ENCODE assay signal across 8 cellular contexts in the genomic region with DNA sequence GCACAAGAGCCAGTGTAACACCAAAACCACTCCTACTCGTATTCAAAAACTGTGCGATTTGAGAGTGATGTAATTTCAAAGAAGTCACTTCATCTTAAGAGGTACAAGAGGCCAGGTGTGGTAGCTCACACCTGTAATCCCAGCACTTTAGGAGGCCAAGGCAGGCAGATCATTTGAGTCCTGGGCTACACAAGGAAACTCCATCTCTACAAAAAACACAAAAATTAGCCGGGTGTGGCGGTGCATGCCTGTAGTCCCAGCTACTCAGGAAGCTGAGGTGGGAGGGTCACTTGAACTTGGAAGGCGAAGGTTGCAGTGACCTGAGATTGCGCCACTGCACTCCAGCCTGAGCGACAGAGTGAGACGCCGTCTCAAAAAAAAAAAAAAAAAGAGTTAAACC. TPM values are rescaled to one million over a fixed set of nuclear protein-coding genes. Genes with fewer than 3 reads are reported as not detected.
DNase-seq lines count a peak whose midpoint lies in the region; ATAC-seq, FAIRE-seq and TF ChIP-seq lines count a peak whose summit lies in the region.
"Not testable (repeated sequence)": the region's sequence is repeated elsewhere in the genome, so short reads cannot be mapped to it uniquely, and the experiment has no call there.

No MANE protein-coding gene starts in this region.

- not testable (repeated sequence) for H3K9me1 ChIP-seq in K562 (ENCODE audit: control insufficient read depth, insufficient read depth, low read length)

- not testable (repeated sequence) for H2BK12ac ChIP-seq in H9 (ENCODE audit: insufficient read length, low read depth, low read length)

- H2BK5ac ChIP-seq in H9 (ENCODE audit: insufficient read length, low read length): not testable (repeated sequence)

- H3K4me3 ChIP-seq in K562; left ventricle myocardium inferior; liver (ENCODE audit: low read depth in 1 of 3, low read length in 3 of 3); naive thymus-derived CD4-positive, alpha-beta T cell (ENCODE audit: low read length): not testable (repeated sequence)

- not testable (repeated sequence) for TF ChIP-seq CTCF in CD14-positive monocyte (IDR thresholded peaks at IDR 0.05); H9 (conservative IDR thresholded peaks at IDR 0.05); K562 (IDR thresholded peaks at IDR 0.05 in 2 of 3, conservative IDR thresholded peaks at IDR 0.05 in 1 of 3; ENCODE audit: insufficient read depth in 2 of 3, low read depth in 1 of 3, low read length in 3 of 3); left ventricle myocardium inferior (IDR thresholded peaks at IDR 0.05; ENCODE audit: borderline replicate concordance); liver (IDR thresholded peaks at IDR 0.05; ENCODE audit: low read depth, low read length, missing input control)

- not testable (repeated sequence) for H2BK120ac ChIP-seq in H9 (ENCODE audit: low read depth, low read length, poor library complexity, severe bottlenecking)

- not testable (repeated sequence) for H3K4me2 ChIP-seq in H9 (ENCODE audit: insufficient read depth, insufficient read length, low read length); K562 (ENCODE audit: insufficient read depth, low read length)

- not testable (repeated sequence) for H2BK15ac ChIP-seq in H9 (ENCODE audit: low read depth, low read length)

- not testable (repeated sequence) for H4K5ac ChIP-seq in H9 (ENCODE audit: insufficient read length, low read depth, low read length)

- not testable (repeated sequence) for H3K79me2 ChIP-seq in H9 (ENCODE audit: insufficient read depth, low read length); K562 (ENCODE audit: control insufficient read depth, insufficient read depth, low read length)

- BruUV-seq in K562 (replicated peaks; lab: Mats Ljungman, UMichigan): not testable (repeated sequence)

- H3K36me3 ChIP-seq in K562 (ENCODE audit: control insufficient read depth, insufficient read depth, low read length); left ventricle myocardium inferior; liver (ENCODE audit: control insufficient read depth in 4 of 4, insufficient read depth in 3 of 4, low read depth in 1 of 4, low read length in 3 of 4); naive thymus-derived CD4-positive, alpha-beta T cell (ENCODE audit: control insufficient read depth in 2 of 3, insufficient read depth in 3 of 3, low read length in 3 of 3): not testable (repeated sequence)

- not testable (repeated sequence) for TF ChIP-seq POLR2A in K562 (conservative IDR thresholded peaks at IDR 0.05)

- peaks cover 73% of the 10 kb centered on the region for H3K4me1 Mint-ChIP-seq in CD14-positive monocyte
- peaks cover 22 to 30% of the 10 kb centered on the region in 2 experiments for H3K4me1 Mint-ChIP-seq in H9
- peaks cover 32 to 83% (median 79%) of the 10 kb centered on the region in 7 donors for H3K4me1 Mint-ChIP-seq in naive thymus-derived CD4-positive, alpha-beta T cell
- H3K4me1 Mint-ChIP-seq in stimulated activated memory B cell treated with anti-CD40 and anti-IgM and Interleukin-4, amounts not matched to agents 10 μg/mL and 1 μg/mL and 100 μg/mL, for 72 hours: peaks cover 82% of the 10 kb centered on the region

- not testable (repeated sequence) for H3K23me2 ChIP-seq in H9 (ENCODE audit: insufficient read length, low read depth, low read length, poor library complexity, severe bottlenecking)

- not testable (repeated sequence) for FAIRE-seq in K562 (lab: Jason Lieb, UNC)

- CTCF ChIA-PET in K562 (lab: Yijun Ruan, JAX; ENCODE audit: low intra/inter-chr PET ratio); naive thymus-derived CD4-positive, alpha-beta T cell (lab: Charles Lee): not testable (repeated sequence)

- H4K8ac ChIP-seq in H9 (replicated peaks; ENCODE audit: insufficient read length, low read depth, low read length): not testable (repeated sequence)

- intact Hi-C loops in CD14-positive monocyte (cut with micrococcal nuclease); K562 (cut with micrococcal nuclease); left ventricle myocardium inferior (cut with micrococcal nuclease); naive thymus-derived CD4-positive, alpha-beta T cell (cut with micrococcal nuclease): not testable (repeated sequence)

- H3K9ac ChIP-seq in H9 (ENCODE audit: extremely low read depth, insufficient read length, low read length); K562 (ENCODE audit: insufficient read depth in 1 of 2, low read depth in 2 of 2, low read length in 2 of 2); liver (ENCODE audit: low read depth in 1 of 2, low read length in 2 of 2): not testable (repeated sequence)

- not testable (repeated sequence) for H2AK5ac ChIP-seq in H9 (ENCODE audit: insufficient read length, low read length)

- H3K36me3 Mint-ChIP-seq in CD14-positive monocyte: peaks cover 0 to 12% of the 10 kb centered on the region in 2 donors
- H3K36me3 Mint-ChIP-seq in H9 (ENCODE audit: insufficient read depth in 1 of 3, low read depth in 3 of 3): not testable (repeated sequence)
- H3K36me3 Mint-ChIP-seq in naive thymus-derived CD4-positive, alpha-beta T cell: peaks cover 4 to 16% (median 7%) of the 10 kb centered on the region in 5 donors
- peaks cover 23% of the 10 kb centered on the region for H3K36me3 Mint-ChIP-seq in stimulated activated memory B cell treated with anti-CD40 and anti-IgM and Interleukin-4, amounts not matched to agents 10 μg/mL and 1 μg/mL and 100 μg/mL, for 72 hours

- not testable (repeated sequence) for H3K4me1 ChIP-seq in H9 (ENCODE audit: insufficient read depth, low read length)
- peaks cover 0 to 16% of the 10 kb centered on the region in 2 experiments; a peak in 2 of 5 replicates for H3K4me1 ChIP-seq in K562 (replicated peaks in 1 of 2; ENCODE audit: control insufficient read depth in 2 of 2, insufficient read depth in 2 of 2, low read length in 2 of 2)
- peaks cover 59% of the 10 kb centered on the region for H3K4me1 ChIP-seq in left ventricle myocardium inferior
- peaks cover 14 to 21% (median 18%) of the 10 kb centered on the region in 4 donors for H3K4me1 ChIP-seq in liver (ENCODE audit: control insufficient read depth in 4 of 4, insufficient read depth in 4 of 4, low read length in 3 of 4)
- peaks cover 0 to 16% of the 10 kb centered on the region in 2 donors for H3K4me1 ChIP-seq in naive thymus-derived CD4-positive, alpha-beta T cell (ENCODE audit: control insufficient read depth in 2 of 2, insufficient read depth in 2 of 2, low read length in 2 of 2)

- not testable (repeated sequence) for H3K9me3 Mint-ChIP-seq in CD14-positive monocyte; H9; naive thymus-derived CD4-positive, alpha-beta T cell; stimulated activated memory B cell treated with anti-CD40 and anti-IgM and Interleukin-4, amounts not matched to agents 10 μg/mL and 1 μg/mL and 100 μg/mL, for 72 hours

- not testable (repeated sequence) for TF ChIP-seq EP300 in K562 (IDR thresholded peaks at IDR 0.05; ENCODE audit: low read length)

- not testable (repeated sequence) for H3K79me1 ChIP-seq in H9 (ENCODE audit: insufficient read depth, low read depth, low read length, poor library complexity, severe bottlenecking)

- not testable (repeated sequence) for H3K9me3 ChIP-seq in H9 (ENCODE audit: control insufficient read depth, low read depth, low read length); K562 (replicated peaks; ENCODE audit: control insufficient read depth, insufficient read depth, low read depth, low read length); left ventricle myocardium inferior (replicated peaks); liver (ENCODE audit: control insufficient read depth in 4 of 4, low read length in 3 of 4); naive thymus-derived CD4-positive, alpha-beta T cell (ENCODE audit: control insufficient read depth in 2 of 3, low read length in 3 of 3)

- DNase-seq in CD14-positive monocyte (ENCODE audit: low spot score); H9; K562 (ENCODE audit: extremely low read depth in 1 of 4, low spot score in 3 of 4); left ventricle myocardium inferior; naive thymus-derived CD4-positive, alpha-beta T cell: not testable (repeated sequence)
- DNase-seq in NCI-H510A treated with DMSO at 0.1 percent for 48 hours (lab: John Stamatoyannopoulos, UW): peak; percentile 11

- H3K4me3 Mint-ChIP-seq in CD14-positive monocyte, H9: not testable (repeated sequence)
- peak overlapping the region in 2 of 10 donors; percentile 3 to 37 for H3K4me3 Mint-ChIP-seq in naive thymus-derived CD4-positive, alpha-beta T cell
- H3K4me3 Mint-ChIP-seq in stimulated activated memory B cell treated with anti-CD40 and anti-IgM and Interleukin-4, amounts not matched to agents 10 μg/mL and 1 μg/mL and 100 μg/mL, for 72 hours: peak overlapping the region; percentile 38

- H3K27me3 Mint-ChIP-seq in CD14-positive monocyte (ENCODE audit: low read depth in 3 of 3); H9 (ENCODE audit: low read depth); naive thymus-derived CD4-positive, alpha-beta T cell; stimulated activated memory B cell treated with anti-CD40 and anti-IgM and Interleukin-4, amounts not matched to agents 10 μg/mL and 1 μg/mL and 100 μg/mL, for 72 hours: not testable (repeated sequence)

- not testable (repeated sequence) for H3K23ac ChIP-seq in H9 (ENCODE audit: insufficient read length, low read depth, low read length)

- H3T11ph ChIP-seq in H9 (ENCODE audit: low read length): not testable (repeated sequence)

- H3K56ac ChIP-seq in H9 (ENCODE audit: insufficient read length, low read depth, low read length): not testable (repeated sequence)

- ATAC-seq in K562: peak; percentile 64
- ATAC-seq in naive thymus-derived CD4-positive, alpha-beta T cell; stimulated activated memory B cell treated with anti-CD40 and anti-IgM and Interleukin-4, amounts not matched to agents 10 μg/mL and 1 μg/mL and 100 μg/mL, for 72 hours: not testable (repeated sequence)

- not testable (repeated sequence) for H3K27ac ChIP-seq in H9 (ENCODE audit: insufficient read length, low read depth, low read length); K562 (ENCODE audit: extremely low read depth, low read depth, low read length); liver (ENCODE audit: low read depth in 1 of 2, low read length in 2 of 2); naive thymus-derived CD4-positive, alpha-beta T cell (ENCODE audit: low read depth, low read length)
- H3K27ac ChIP-seq in left ventricle myocardium inferior (replicated peaks): peak overlapping the region; percentile 13

- not testable (repeated sequence) for H3K27me3 ChIP-seq in H9 (ENCODE audit: insufficient read depth, low read length); K562 (ENCODE audit: control insufficient read depth in 2 of 2, insufficient read depth in 2 of 2, low read length in 2 of 2); left ventricle myocardium inferior (ENCODE audit: low read depth); liver (ENCODE audit: control insufficient read depth in 4 of 4, insufficient read depth in 4 of 4, low read length in 3 of 4); naive thymus-derived CD4-positive, alpha-beta T cell (ENCODE audit: control insufficient read depth in 2 of 2, insufficient read depth in 2 of 2, low read length in 2 of 2)

- H3K4ac ChIP-seq in H9 (ENCODE audit: low read depth, low read length): not testable (repeated sequence)

- H4K20me1 ChIP-seq in H9 (ENCODE audit: control insufficient read depth, insufficient read depth, insufficient read length); K562 (replicated peaks; ENCODE audit: control insufficient read depth, insufficient read depth, low read length): not testable (repeated sequence)

- no CpG with 5 or more reads among the region's 9 CpGs for WGBS in H9 (ENCODE audit: extremely low coverage, insufficient read length, low lambda C conversion rate)
- 30% methylated on average over 9 of the region's 9 CpGs for WGBS in K562 (ENCODE audit: insufficient coverage, low coverage, missing lambda C conversion rate)
- WGBS in liver: 66% methylated on average over 9 of the region's 9 CpGs

- not testable (repeated sequence) for H4K91ac ChIP-seq in H9 (ENCODE audit: insufficient read length, low read depth, low read length)

- H3K18ac ChIP-seq in H9 (ENCODE audit: insufficient read length, low read depth, low read length): not testable (repeated sequence)

- POLR2A ChIA-PET in K562 (lab: Yijun Ruan, JAX): interaction anchor here (1.0 to 1.1 kb wide), 3 partner anchors 10 to 35 kb away, joined by 3 to 4 read pairs (median 3); no protein-coding TSS in a partner anchor
- POLR2A ChIA-PET in naive thymus-derived CD4-positive, alpha-beta T cell (lab: Charles Lee): interaction anchor here (0.6 kb wide), 1 partner anchor 8 kb away, joined by 3 read pairs; no protein-coding TSS in a partner anchor

- H2AFZ ChIP-seq in H9 (ENCODE audit: low read length); K562 (ENCODE audit: low read depth, low read length): not testable (repeated sequence)

- not testable (repeated sequence) for H3K14ac ChIP-seq in H9 (ENCODE audit: insufficient read depth, low read length)

- peak overlapping the region; percentile 24 to 79 (median 66) for H3K27ac Mint-ChIP-seq in CD14-positive monocyte
- H3K27ac Mint-ChIP-seq in H9: peak overlapping the region in 2 of 3 experiments; percentile 37 to 76; a peak in 3 of 7 replicates
- peak overlapping the region in 5 of 9 donors; percentile 23 to 65 (median 49) for H3K27ac Mint-ChIP-seq in naive thymus-derived CD4-positive, alpha-beta T cell
- H3K27ac Mint-ChIP-seq in stimulated activated memory B cell treated with anti-CD40 and anti-IgM and Interleukin-4, amounts not matched to agents 10 μg/mL and 1 μg/mL and 100 μg/mL, for 72 hours: peak overlapping the region; percentile 81

- in situ Hi-C loops in K562 (cut with MboI): not testable (repeated sequence)

- TF ChIP-seq RAD21 in K562 (CRISPR knock-in tag; conservative IDR thresholded peaks at IDR 0.05 in 1 of 2, IDR thresholded peaks at IDR 0.05 in 1 of 2); liver (IDR thresholded peaks at IDR 0.05): not testable (repeated sequence)

- H2BK20ac ChIP-seq in H9 (ENCODE audit: low read depth, low read length, poor library complexity, severe bottlenecking): not testable (repeated sequence)

RNA-seq across cellular contexts. Expression of gene ITSN2, which starts 21.2 kb away (rescaled TPM):
- polyA plus RNA-seq in CD14-positive monocyte: 10 to 100 TPM; 26.0 to 40.4 TPM
- total RNA-seq in H9 (2021): 17.0 and 17.1 TPM in 2 replicates
- 15.5 and 26.4 TPM in 2 replicates for total RNA-seq in K562 (2011; cell fraction: chromatin; rRNA removed; ENCODE audit: low replicate concordance)
- 3.3 and 6.2 TPM in 2 replicates for total RNA-seq in K562 (2011; cell fraction: nucleolus; rRNA removed)
- 12.0 and 18.2 TPM in 2 replicates for total RNA-seq in K562 (2011; cell fraction: nucleoplasm; rRNA removed)
- 12.5 and 15.2 TPM in 2 replicates for total RNA-seq in K562 (2014; rRNA removed)
- 16.4 and 18.7 TPM in 2 replicates for total RNA-seq in K562 (2014; rRNA removed; fragmentation: Illumina TruSeq; extraction: Trizol)
- 13.8 and 15.0 TPM in 2 replicates for total RNA-seq in K562 (2015; rRNA removed; fragmentation: Illumina TruSeq; extraction: Trizol)
- 16.6 and 19.9 TPM in 2 replicates for total RNA-seq in K562 (2021)
- 13.2 and 15.4 TPM in 2 replicates for polyA plus RNA-seq in K562 (2011; rRNA removed)
- 6.7 and 9.2 TPM in 2 replicates for polyA plus RNA-seq in K562 (2011; cell fraction: cytosol; rRNA removed)
- 23.8 and 26.9 TPM in 2 replicates for polyA plus RNA-seq in K562 (2011; cell fraction: nucleus; rRNA removed)
- 11.0 and 16.4 TPM in 2 replicates for polyA plus RNA-seq in K562 (2012)
- polyA plus RNA-seq in K562 (2014; fragmentation: Illumina TruSeq; extraction: Trizol): 13.3 and 16.3 TPM in 2 replicates
- polyA plus RNA-seq in K562 (2014; fragmentation: Nextera tagmentation; extraction: Ambion mirVana): 1 to 10 TPM; 6.6 to 6.7 TPM
- 9.9 and 16.6 TPM in 2 replicates for polyA plus RNA-seq in K562 (2014; rRNA removed)
- polyA minus RNA-seq in K562 (2011; rRNA and poly(A)+ RNA removed): 25.8 and 26.9 TPM in 2 replicates
- polyA minus RNA-seq in K562 (2011; cell fraction: cytosol; rRNA and poly(A)+ RNA removed): 9.6 and 12.5 TPM in 2 replicates
- polyA minus RNA-seq in K562 (2011; cell fraction: nucleus; rRNA and poly(A)+ RNA removed): 8.9 and 15.6 TPM in 2 replicates
- 24.4 TPM for total RNA-seq in left ventricle myocardium inferior
- 10 to 100 TPM; 21.1 to 32.4 TPM for total RNA-seq in liver
- 10 to 100 TPM; 10.1 to 22.1 TPM for polyA plus RNA-seq in liver
- total RNA-seq in naive thymus-derived CD4-positive, alpha-beta T cell: 100 to 1,000 TPM in 3 of 5 experiments, 10 to 100 TPM in 2; 79.2 to 133 (median 106) TPM
- polyA plus RNA-seq in naive thymus-derived CD4-positive, alpha-beta T cell: 10 to 100 TPM; 53.0 to 70.8 TPM
